8 cellular contexts compared by ENCODE assay signal in the genomic region with DNA sequence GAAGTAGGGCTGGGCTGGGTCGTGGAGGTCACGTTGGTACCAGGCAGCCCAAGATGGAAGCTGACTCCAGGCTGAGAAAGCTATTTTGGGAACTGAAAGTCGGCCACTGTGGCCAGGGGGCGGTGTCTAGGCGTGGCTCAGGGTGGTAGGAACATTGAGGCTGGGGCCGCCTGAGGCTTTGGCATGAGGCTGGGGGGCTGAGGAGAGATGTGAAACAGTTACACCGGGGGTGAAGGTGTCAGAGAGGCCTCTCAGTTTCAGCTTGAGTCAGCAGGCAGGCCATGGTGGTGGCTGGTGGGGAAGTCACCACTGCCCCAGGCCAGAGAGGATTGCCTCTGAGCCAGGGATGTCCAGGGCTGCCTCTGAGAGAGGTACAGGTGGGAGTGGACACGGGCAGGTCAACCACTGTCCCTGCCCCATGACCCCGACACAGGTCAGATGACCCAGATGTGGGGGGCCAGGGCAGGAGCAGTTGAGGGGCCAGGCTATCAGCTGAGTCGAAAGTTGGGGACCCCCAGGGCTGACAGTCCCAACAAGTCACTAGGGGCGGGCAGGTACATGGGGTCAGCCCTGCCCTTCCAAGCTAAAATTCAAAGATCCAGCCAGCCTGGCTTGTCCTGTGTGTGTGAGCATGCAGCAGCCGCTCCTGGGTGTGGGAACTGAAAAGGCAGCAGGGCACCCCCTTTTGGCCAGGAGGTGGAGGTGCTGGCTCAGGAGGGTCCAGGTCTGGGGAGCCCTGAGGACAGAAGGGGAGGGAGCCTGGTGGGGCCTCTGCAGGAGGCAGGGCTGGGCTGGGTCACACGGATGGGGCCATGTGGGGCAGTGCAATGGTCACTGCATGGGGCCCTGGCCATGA. TPM values are rescaled to one million over a fixed set of nuclear protein-coding genes. Genes with fewer than 3 reads are reported as not detected.
DNase-seq lines count a peak whose midpoint lies in the region; ATAC-seq and TF ChIP-seq lines count a peak whose summit lies in the region.

No MANE protein-coding gene starts in this region.

- H3K27ac ChIP-seq in OCI-LY7 (ENCODE audit: low read depth, low read length, poor library complexity, severe bottlenecking), result peak overlapping the region; percentile 74
- peak overlapping the region; percentile 12 to 93 (median 83) for H3K27ac ChIP-seq in gastroesophageal sphincter

- H3K4me3 ChIP-seq in OCI-LY7 (ENCODE audit: low read depth, low read length, poor library complexity, severe bottlenecking) (peak overlapping the region; percentile 37), gastroesophageal sphincter (no peak overlapping the region), retinal pigment epithelial cell (ENCODE audit: low read length) (no peak overlapping the region)

- peak overlapping the region; percentile 28 for H3K27ac Mint-ChIP-seq in activated T-cell treated with anti-CD3 and anti-CD28 coated beads, Interleukin-2, amount 50 U/mL, for 72 hours

- CTCF ChIA-PET in OCI-LY7 (lab: Charles Lee; ENCODE audit: unreplicated experiment), result interaction anchor here (0.6 to 2.2 kb wide), 7 partner anchors 11 to 51 kb away, joined by 3 to 11 read pairs (median 3); a partner anchor contains a TSS

- H3K9me3 Mint-ChIP-seq in activated T-cell treated with anti-CD3 and anti-CD28 coated beads, Interleukin-2, amount 50 U/mL, for 72 hours, result no peaks in the 10 kb centered on the region

- H2AFZ ChIP-seq in OCI-LY7 (ENCODE audit: low read length), result peak overlapping the region; percentile 19; the same call in 1 of the 2 replicates

- H3K4me2 ChIP-seq in OCI-LY7 (ENCODE audit: low read length), result peak overlapping the region; percentile 73

- intact Hi-C loops in OCI-LY7 (cut with micrococcal nuclease; ENCODE audit: unreplicated experiment), result loop anchor here (1.0 kb wide), 2 partner anchors 14 to 48 kb away; no protein-coding TSS in a partner anchor

- 16 to 47% methylated on average over 5 to 9 of the region's 13 CpGs for WGBS in gastroesophageal sphincter (ENCODE audit: low coverage in 1 of 2), 2 donors

- TF ChIP-seq EP300 in gastroesophageal sphincter (IDR thresholded peaks at IDR 0.05), result no peak

- H3K9me3 ChIP-seq in OCI-LY7 (ENCODE audit: low read length) (no peaks in the 10 kb centered on the region), gastroesophageal sphincter (no peaks in the 10 kb centered on the region)

- H3K36me3 Mint-ChIP-seq in activated T-cell treated with anti-CD3 and anti-CD28 coated beads, Interleukin-2, amount 50 U/mL, for 72 hours (ENCODE audit: insufficient read depth in 2 of 2), result peaks cover 3 to 12% of the 10 kb centered on the region in 2 donors

- H3K27me3 Mint-ChIP-seq in activated T-cell treated with anti-CD3 and anti-CD28 coated beads, Interleukin-2, amount 50 U/mL, for 72 hours (ENCODE audit: low read depth), result no peaks in the 10 kb centered on the region

- DNase-seq in AG09319 (ENCODE audit: extremely low read depth, low read depth), result no peak
- peak; percentile 84 for DNase-seq in OCI-LY7 (ENCODE audit: low spot score)
- DNase-seq in activated T-cell treated with anti-CD3 and anti-CD28 coated beads, Interleukin-2, amount 50 U/mL, for 72 hours, result peak; percentile 86 to 90
- no peak for DNase-seq in retinal pigment epithelial cell (ENCODE audit: low read depth)
- no peak for DNase-seq in DMS114 treated with DMSO at 0.1 percent for 48 hours (lab: John Stamatoyannopoulos, UW; ENCODE audit: unreplicated experiment)

- POLR2A ChIA-PET in OCI-LY7 (lab: Charles Lee), result interaction anchor here (0.5 to 2.5 kb wide), 6 partner anchors 9 to 265 kb away, joined by 3 to 17 read pairs (median 6); a partner anchor contains a TSS

- H3K9me2 ChIP-seq in OCI-LY7 (ENCODE audit: insufficient read depth, low read length), result no peaks in the 10 kb centered on the region

- TF ChIP-seq CTCF in AG09319 (IDR thresholded peaks at IDR 0.05; ENCODE audit: low read depth, low read length), result peak; percentile 33
- TF ChIP-seq CTCF in OCI-LY7 (conservative IDR thresholded peaks at IDR 0.05; ENCODE audit: low read length), result peak; percentile 83
- TF ChIP-seq CTCF in gastroesophageal sphincter (IDR thresholded peaks at IDR 0.05), result peak in 3 of 4 experiments; percentile 54 to 66 (median 63)
- TF ChIP-seq CTCF in retinal pigment epithelial cell (conservative IDR thresholded peaks at IDR 0.05; ENCODE audit: low read depth, low read length), result peak; percentile 87

- peak overlapping the region; percentile 85 to 87 for H3K4me3 Mint-ChIP-seq in activated T-cell treated with anti-CD3 and anti-CD28 coated beads, Interleukin-2, amount 50 U/mL, for 72 hours

- H4K20me1 ChIP-seq in OCI-LY7 (ENCODE audit: insufficient read depth, low read length), result no peaks in the 10 kb centered on the region

- no peaks in the 10 kb centered on the region for H3K27me3 ChIP-seq in gastroesophageal sphincter

- H3K36me3 ChIP-seq in OCI-LY7 (ENCODE audit: insufficient read depth, low read length) (peaks cover 29% of the 10 kb centered on the region; the same call in 1 of the 2 replicates), gastroesophageal sphincter (peaks cover 0 to 74% of the 10 kb centered on the region in 2 donors)

- no TSS peak for BruUV-seq in OCI-LY7 (replicated peaks; lab: Mats Ljungman, UMichigan)

- no peak for TF ChIP-seq POLR2A in gastroesophageal sphincter (IDR thresholded peaks at IDR 0.05)

- H3K79me2 ChIP-seq in OCI-LY7 (ENCODE audit: insufficient read depth, low read depth, low read length), result no peaks in the 10 kb centered on the region

- H3K4me1 Mint-ChIP-seq in activated T-cell treated with anti-CD3 and anti-CD28 coated beads, Interleukin-2, amount 50 U/mL, for 72 hours (ENCODE audit: low read depth), result peaks cover 41% of the 10 kb centered on the region

- peaks cover 36% of the 10 kb centered on the region for H3K4me1 ChIP-seq in OCI-LY7 (ENCODE audit: insufficient read depth, low read length, poor library complexity, severe bottlenecking)
- peaks cover 0 to 98% (median 32%) of the 10 kb centered on the region in 3 donors for H3K4me1 ChIP-seq in gastroesophageal sphincter

- ATAC-seq in GM18861 (IDR thresholded peaks at IDR 0.05; ENCODE audit: unreplicated experiment), result peak; percentile 69
- peak; percentile 67 for ATAC-seq in HG03025 (IDR thresholded peaks at IDR 0.05; ENCODE audit: low FRiP score, unreplicated experiment)
- ATAC-seq in activated T-cell treated with anti-CD3 and anti-CD28 coated beads, Interleukin-2, amount 50 U/mL, for 72 hours (replicated peaks in 1 of 2), result peak; percentile 88
- peak; percentile 48 for ATAC-seq in gastroesophageal sphincter

RNA-seq across cellular contexts. Expression of a gene that starts 7.2 kb away (rescaled TPM):
- total RNA-seq in OCI-LY7 (2014; rRNA removed; shearing (Covaris generic)), result 1.4 TPM in 1 of 2 replicates, not detected in the other
- 0.68 and 1.6 TPM in 2 replicates for total RNA-seq in OCI-LY7 (2022)
- under 1 TPM; 0.34 to 0.39 TPM for total RNA-seq in activated T-cell treated with anti-CD3 and anti-CD28 coated beads, Interleukin-2, amount 50 U/mL, for 72 hours
- total RNA-seq in gastroesophageal sphincter, result 1 to 10 TPM in 1 of 4 donors, under 1 TPM in 2, not detected in 1; 0.40 to 1.5 (median 0.93) TPM

RNA-seq across cellular contexts. Expression of a gene that starts 12.6 kb away (rescaled TPM):
- 59.6 and 59.7 TPM in 2 replicates for total RNA-seq in OCI-LY7 (2014; rRNA removed; shearing (Covaris generic))
- total RNA-seq in OCI-LY7 (2022) (71.6 and 80.3 TPM in 2 replicates), gastroesophageal sphincter (100 to 1,000 TPM; 172 to 329 (median 202) TPM)
- 100 to 1,000 TPM in 1 of 2 donors, 10 to 100 TPM in 1; 93.9 to 113 TPM for total RNA-seq in activated T-cell treated with anti-CD3 and anti-CD28 coated beads, Interleukin-2, amount 50 U/mL, for 72 hours

RNA-seq across cellular contexts. Expression of a gene that starts 16.1 kb away (rescaled TPM):
- total RNA-seq in OCI-LY7 (2014; rRNA removed; shearing (Covaris generic)), result 16.1 and 26.4 TPM in 2 replicates
- total RNA-seq in OCI-LY7 (2022) (17.9 and 25.3 TPM in 2 replicates), gastroesophageal sphincter (10 to 100 TPM; 36.6 to 68.3 (median 55.0) TPM)
- 10 to 100 TPM; 21.4 to 26.7 TPM for total RNA-seq in activated T-cell treated with anti-CD3 and anti-CD28 coated beads, Interleukin-2, amount 50 U/mL, for 72 hours

RNA-seq across cellular contexts. Expression of a gene that starts 18.1 kb away (rescaled TPM):
- 37.7 and 60.4 TPM in 2 replicates for total RNA-seq in OCI-LY7 (2014; rRNA removed; shearing (Covaris generic))
- 35.9 and 43.4 TPM in 2 replicates for total RNA-seq in OCI-LY7 (2022)
- total RNA-seq in activated T-cell treated with anti-CD3 and anti-CD28 coated beads, Interleukin-2, amount 50 U/mL, for 72 hours, result 10 to 100 TPM; 23.5 to 25.1 TPM
- 10 to 100 TPM; 38.4 to 73.5 (median 43.5) TPM for total RNA-seq in gastroesophageal sphincter

RNA-seq across cellular contexts. Expression of a gene that starts 25.6 kb away (rescaled TPM):
- 32.0 and 33.4 TPM in 2 replicates for total RNA-seq in OCI-LY7 (2014; rRNA removed; shearing (Covaris generic))
- 50.6 and 53.2 TPM in 2 replicates for total RNA-seq in OCI-LY7 (2022)
- 10 to 100 TPM; 57.3 to 70.1 TPM for total RNA-seq in activated T-cell treated with anti-CD3 and anti-CD28 coated beads, Interleukin-2, amount 50 U/mL, for 72 hours
- 10 to 100 TPM; 20.5 to 35.3 (median 28.0) TPM for total RNA-seq in gastroesophageal sphincter

Comparison
In these comparisons a context has a peak if more than half of its experiments do, and no peak if none do; other contexts are left out.
1. DNase-seq: peak in OCI-LY7 (single experiment) and activated T-cell treated with anti-CD3 and anti-CD28 coated beads, Interleukin-2, amount 50 U/mL, for 72 hours (2 of 2); none in AG09319 (single experiment), retinal pigment epithelial cell (single experiment) and DMS114 treated with DMSO at 0.1 percent for 48 hours (single experiment).
2. CTCF ChIP-seq: peak in every context shown above with its lines; median percentile 87 in retinal pigment epithelial cell; 83 in OCI-LY7; 63 in gastroesophageal sphincter; 33 in AG09319.
3. Peak in every context shown above with its lines, with median percentiles within 50 percentile points of each other: ATAC-seq.